ENCODE assay signal across 9 cellular contexts in genomic region chr15:89243046-89243690, GRCh38. TPM values are rescaled to one million over a fixed set of nuclear protein-coding genes. Genes with fewer than 3 reads are reported as not detected.
DNase-seq lines count a peak whose midpoint lies in the region; ATAC-seq, FAIRE-seq and TF ChIP-seq lines count a peak whose summit lies in the region.
"Had no signal": no experiment of that assay in that cellular context is flagged by ENCODE, and none has a peak within 500 bp of the region (broad histone marks: within the 10 kb centered on the region; RNA-seq: fewer than 3 reads in every experiment).

No MANE protein-coding gene starts in this region.

- TF ChIP-seq POLR2A in GM12892 (IDR thresholded peaks at IDR 0.05; ENCODE audit: low read depth, low read length), result no peak

- H3K4me1 Mint-ChIP-seq in T-cell (peaks cover 25 to 35% (median 27%) of the 10 kb centered on the region in 3 donors), progenitor cell of endocrine pancreas (ENCODE audit: low read depth) (peaks cover 15% of the 10 kb centered on the region)

- H3K36me3 ChIP-seq in ES-I3 (ENCODE audit: insufficient read depth, low read length), result no peaks in the 10 kb centered on the region

- H3K9ac ChIP-seq in ES-I3 (ENCODE audit: low read depth, low read length), result peak overlapping the region; percentile 96

- H3K9me3 Mint-ChIP-seq in T-cell, result no peaks in the 10 kb centered on the region
- H3K9me3 Mint-ChIP-seq in progenitor cell of endocrine pancreas (ENCODE audit: low read depth), result peaks cover 4% of the 10 kb centered on the region

- H3K4me3 ChIP-seq in fibroblast of villous mesenchyme (ENCODE audit: low read depth, low read length), result peak overlapping the region; percentile 85

- CTCF ChIA-PET in T-cell (lab: Charles Lee) (interaction anchor here in 1 of 2 donors (0.7 to 2.6 kb wide), 2 partner anchors 36 to 584 kb away, joined by 3 to 8 read pairs; no protein-coding TSS in a partner anchor), GM10248 (lab: Yijun Ruan, JAX) (interaction anchor here (1.0 to 3.0 kb wide), 11 partner anchors 9 to 62 kb away, joined by 3 to 32 read pairs (median 4); no protein-coding TSS in a partner anchor)

- peaks cover 5% of the 10 kb centered on the region for H3K36me3 Mint-ChIP-seq in T-cell
- H3K36me3 Mint-ChIP-seq in progenitor cell of endocrine pancreas (ENCODE audit: insufficient read depth), result peaks cover 6% of the 10 kb centered on the region

- peaks cover 4% of the 10 kb centered on the region; the same call in 1 of the 2 replicates for H3K4me1 ChIP-seq in ES-I3 (ENCODE audit: insufficient read depth, low read length)

- H3K4me3 Mint-ChIP-seq in T-cell (peak overlapping the region; percentile 89 to 95 (median 92)), progenitor cell of endocrine pancreas (ENCODE audit: low read depth) (peak overlapping the region; percentile 85)

- no peak for FAIRE-seq in GM12892 (lab: Jason Lieb, UNC)

- peak overlapping the region; percentile 75 to 77 for H3K27ac Mint-ChIP-seq in T-cell
- peak overlapping the region; percentile 25 for H3K27ac Mint-ChIP-seq in progenitor cell of endocrine pancreas

- DNase-seq in T-cell, result peak in 1 of 34 experiments; percentile 3
- DNase-seq in fibroblast of villous mesenchyme (ENCODE audit: low read depth), result peak; percentile 51
- DNase-seq in progenitor cell of endocrine pancreas (ENCODE audit: low spot score, unreplicated experiment), result no peak
- DNase-seq in amniotic stem cell (lab: John Stamatoyannopoulos, UW), result no peak
- DNase-seq in GM10248 (ENCODE audit: extremely low spot score), result no peak
- no peak for DNase-seq in GM12892 (ENCODE audit: insufficient read length)

- ATAC-seq in T-cell (replicated peaks in 1 of 4) (peak in 2 of 4 experiments; percentile 1 to 4), HG03095 (IDR thresholded peaks at IDR 0.05; ENCODE audit: unreplicated experiment) (no peak)

- POLR2A ChIA-PET in T-cell (lab: Charles Lee), result no interaction called here
- POLR2A ChIA-PET in GM10248 (lab: Yijun Ruan, JAX), result no interaction called here

- H3K27me3 Mint-ChIP-seq in T-cell, result no peaks in the 10 kb centered on the region
- H3K27me3 Mint-ChIP-seq in progenitor cell of endocrine pancreas, result no peaks in the 10 kb centered on the region

- H3K9me3 ChIP-seq in ES-I3 (ENCODE audit: control insufficient read depth, insufficient read depth, low read length), result peaks cover 5% of the 10 kb centered on the region

- TF ChIP-seq CTCF in fibroblast of villous mesenchyme (IDR thresholded peaks at IDR 0.05; ENCODE audit: insufficient read depth, low read depth, low read length) (no peak), progenitor cell of endocrine pancreas (IDR thresholded peaks at IDR 0.05; ENCODE audit: unreplicated experiment) (no peak), GM10248 (IDR thresholded peaks at IDR 0.05; ENCODE audit: control extremely low read depth, extremely low read depth, low read depth, missing control alignments) (no peak)

RNA-seq across cellular contexts. Expression of gene FANCI, which starts 0.6 kb away (rescaled TPM):
- total RNA-seq in T-cell (10 to 100 TPM in 4 of 5 donors, 1 to 10 TPM in 1; 9.8 to 14.6 (median 12.4) TPM), fibroblast of villous mesenchyme (19.3 and 41.0 TPM in 2 replicates), progenitor cell of endocrine pancreas (66.5 and 74.0 TPM in 2 replicates)
- 69.4 TPM for polyA plus RNA-seq in GM12892 (2012; ENCODE audit: missing spikeins)

RNA-seq across cellular contexts. Expression of gene RLBP1, which starts 21.8 kb away (rescaled TPM):
- total RNA-seq in T-cell (not detected), fibroblast of villous mesenchyme (not detected in 2 replicates), progenitor cell of endocrine pancreas (not detected in 2 replicates)
- not detected for polyA plus RNA-seq in GM12892 (2012; ENCODE audit: missing spikeins)
- total RNA-seq: LHCN-M2 had no signal
